8 cellular contexts compared by ENCODE assay signal in genomic region chr1:114670083-114671010, GRCh38. TPM values are rescaled to one million over a fixed set of nuclear protein-coding genes. Genes with fewer than 3 reads are reported as not detected.
DNase-seq lines count a peak whose midpoint lies in the region; ATAC-seq and TF ChIP-seq lines count a peak whose summit lies in the region.

No MANE protein-coding gene starts in this region.

- DNase-seq in Caco-2 (peak; percentile 89 to 91), HS-27A (ENCODE audit: low read depth) (peak; percentile 79), PC-3 (peak; percentile 93), fibroblast of gingiva (ENCODE audit: low read depth) (peak; percentile 87), naive B cell (peak; percentile 80)
- DNase-seq in activated T-helper 1 cell treated with anti-CD3 and anti-CD28 coated beads, Interleukin-12 subunit alpha, Interleukin-12 subunit beta, Interleukin-2, Interleukin-4 antibody, amounts not matched to agents 30 ng/mL and 10 ng/mL and 1 ng/mL, durations not matched to agents 14 hours and 24 hours and 36 hours (ENCODE audit: low spot score): peak; percentile 76
- peak; percentile 76 to 82 for DNase-seq in stimulated activated CD8-positive, alpha-beta memory T cell treated with anti-CD3 and anti-CD28 coated beads, Interleukin-7, amount 100 ng/mL, for 4 hours (ENCODE audit: low read depth in 2 of 2)

- no peaks in the 10 kb centered on the region for H3K9me3 ChIP-seq in Caco-2
- no peaks in the 10 kb centered on the region for H3K9me3 ChIP-seq in PC-3 (ENCODE audit: low read length)

- H3K27me3 ChIP-seq in Caco-2 (replicated peaks; ENCODE audit: control insufficient read depth, insufficient read depth, low read length) (no peaks in the 10 kb centered on the region), PC-3 (ENCODE audit: low read length) (0 out of 2 replicates have a peak, but pooled peaks cover 6% of the 10 kb centered on the region)

- no peaks in the 10 kb centered on the region for H3K36me3 Mint-ChIP-seq in Caco-2 (ENCODE audit: insufficient read depth, unreplicated experiment)
- no peaks in the 10 kb centered on the region for H3K36me3 Mint-ChIP-seq in activated T-helper 1 cell treated with anti-CD3 and anti-CD28 coated beads, Interleukin-12 subunit alpha, Interleukin-12 subunit beta, Interleukin-2, Interleukin-4 antibody, amounts not matched to agents 30 ng/mL and 10 ng/mL and 1 ng/mL, durations not matched to agents 14 hours and 24 hours and 36 hours (ENCODE audit: low read depth)
- peaks cover 0 to 4% of the 10 kb centered on the region in 2 donors for H3K36me3 Mint-ChIP-seq in naive B cell

- TF ChIP-seq CTCF in Caco-2 (IDR thresholded peaks at IDR 0.05; ENCODE audit: insufficient read depth in 1 of 2, low read depth in 1 of 2, low read length in 1 of 2, severe bottlenecking in 1 of 2, unreplicated experiment in 1 of 2): no peak
- no peak for TF ChIP-seq CTCF in PC-3 (conservative IDR thresholded peaks at IDR 0.05; ENCODE audit: low read depth, low read length)

- POLR2A ChIA-PET in Caco-2 (lab: Charles Lee): no interaction called here
- POLR2A ChIA-PET in PC-3 (lab: Charles Lee; ENCODE audit: unreplicated experiment): interaction anchor here (0.6 kb wide), 2 partner anchors 46 to 119 kb away, joined by 3 to 6 read pairs; no protein-coding TSS in a partner anchor

- H3K9me2 ChIP-seq in PC-3 (replicated peaks; ENCODE audit: low read length): no peaks in the 10 kb centered on the region

- H2AFZ ChIP-seq in PC-3 (ENCODE audit: low read length): peak overlapping the region; percentile 85

- CTCF ChIA-PET in Caco-2 (lab: Charles Lee): interaction anchor here (1.0 kb wide), 1 partner anchor 10 kb away, joined by 3 read pairs; no protein-coding TSS in a partner anchor
- CTCF ChIA-PET in PC-3 (lab: Charles Lee): interaction anchor here (0.9 kb wide), 1 partner anchor 323 kb away, joined by 6 read pairs; no protein-coding TSS in a partner anchor

- ATAC-seq in GM21367 (IDR thresholded peaks at IDR 0.05; ENCODE audit: unreplicated experiment): peak; percentile 96
- peak; percentile 92 for ATAC-seq in PC-3
- ATAC-seq in naive B cell (ENCODE audit: low read depth in 2 of 2): peak; percentile 95 to 96

- H3K4me3 ChIP-seq in Caco-2 (ENCODE audit: low read depth, low read length) (peak overlapping the region; percentile 76), PC-3 (ENCODE audit: low read length) (peak overlapping the region; percentile 85)

- H3K4me1 Mint-ChIP-seq in Caco-2 (ENCODE audit: low read depth, unreplicated experiment) (peaks cover 21% of the 10 kb centered on the region), naive B cell (peaks cover 0 to 10% (median 9%) of the 10 kb centered on the region in 3 donors)
- H3K4me1 Mint-ChIP-seq in activated T-helper 1 cell treated with anti-CD3 and anti-CD28 coated beads, Interleukin-12 subunit alpha, Interleukin-12 subunit beta, Interleukin-2, Interleukin-4 antibody, amounts not matched to agents 30 ng/mL and 10 ng/mL and 1 ng/mL, durations not matched to agents 14 hours and 24 hours and 36 hours (ENCODE audit: low read depth): peaks cover 8% of the 10 kb centered on the region

- no TSS peak for BruUV-seq in Caco-2 (replicated peaks; lab: Mats Ljungman, UMichigan)
- TSS peak; percentile 90 for BruUV-seq in PC-3 (replicated peaks; lab: Mats Ljungman, UMichigan)

- peak overlapping the region; percentile 92 for H3K4me2 ChIP-seq in PC-3 (ENCODE audit: low read length)

- H3K36me3 ChIP-seq in Caco-2 (ENCODE audit: control insufficient read depth, insufficient read depth, low read length) (no peaks in the 10 kb centered on the region), PC-3 (ENCODE audit: low read depth, low read length) (no peaks in the 10 kb centered on the region)

- H3K27me3 Mint-ChIP-seq in Caco-2 (ENCODE audit: insufficient read depth, unreplicated experiment) (peaks cover 8% of the 10 kb centered on the region), naive B cell (peaks cover 23 to 45% (median 35%) of the 10 kb centered on the region in 3 donors)
- peaks cover 48% of the 10 kb centered on the region for H3K27me3 Mint-ChIP-seq in activated T-helper 1 cell treated with anti-CD3 and anti-CD28 coated beads, Interleukin-12 subunit alpha, Interleukin-12 subunit beta, Interleukin-2, Interleukin-4 antibody, amounts not matched to agents 30 ng/mL and 10 ng/mL and 1 ng/mL, durations not matched to agents 14 hours and 24 hours and 36 hours (ENCODE audit: insufficient read depth)

- intact Hi-C loops in Caco-2 (cut with micrococcal nuclease; ENCODE audit: unreplicated experiment): loop anchor here (1.0 to 2.0 kb wide), 2 partner anchors 46 to 90 kb away; partner anchors contain the start of genes BCAS2 and NRAS
- intact Hi-C loops in PC-3 (cut with micrococcal nuclease): loop anchor here (1.0 to 2.0 kb wide), 3 partner anchors 89 to 692 kb away; partner anchors contain the start of genes BCAS2 and OLFML3
- intact Hi-C loops in activated T-helper 1 cell treated with anti-CD3 and anti-CD28 coated beads, Interleukin-12 subunit alpha, Interleukin-12 subunit beta, Interleukin-2, Interleukin-4 antibody, amounts not matched to agents 30 ng/mL and 10 ng/mL and 1 ng/mL, durations not matched to agents 14 hours and 24 hours and 36 hours (cut with micrococcal nuclease): loop anchor here (1.0 to 2.0 kb wide), 7 partner anchors 46 to 692 kb away; partner anchors contain the start of genes BCAS2, CSDE1, NRAS and SIKE1

- H3K4me1 ChIP-seq in Caco-2 (no peaks in the 10 kb centered on the region), PC-3 (ENCODE audit: insufficient read depth, low read length) (peaks cover 12% of the 10 kb centered on the region)

- H3K27ac Mint-ChIP-seq in Caco-2 (ENCODE audit: unreplicated experiment) (peak overlapping the region; percentile 59), naive B cell (peak overlapping the region in 5 of 6 donors; percentile 24 to 93 (median 79))
- H3K27ac Mint-ChIP-seq in activated T-helper 1 cell treated with anti-CD3 and anti-CD28 coated beads, Interleukin-12 subunit alpha, Interleukin-12 subunit beta, Interleukin-2, Interleukin-4 antibody, amounts not matched to agents 30 ng/mL and 10 ng/mL and 1 ng/mL, durations not matched to agents 14 hours and 24 hours and 36 hours: peak overlapping the region; percentile 20

- peak overlapping the region; percentile 63 for H3K9ac ChIP-seq in PC-3 (ENCODE audit: low read length)

- H3K4me3 Mint-ChIP-seq in Caco-2 (ENCODE audit: unreplicated experiment) (peak overlapping the region; percentile 81), naive B cell (peak overlapping the region; percentile 89 to 98 (median 96))
- H3K4me3 Mint-ChIP-seq in activated T-helper 1 cell treated with anti-CD3 and anti-CD28 coated beads, Interleukin-12 subunit alpha, Interleukin-12 subunit beta, Interleukin-2, Interleukin-4 antibody, amounts not matched to agents 30 ng/mL and 10 ng/mL and 1 ng/mL, durations not matched to agents 14 hours and 24 hours and 36 hours: peak overlapping the region; percentile 89

- no peaks in the 10 kb centered on the region for H4K20me1 ChIP-seq in PC-3 (ENCODE audit: low read length)

- H3K9me3 Mint-ChIP-seq in Caco-2 (ENCODE audit: unreplicated experiment) (no peaks in the 10 kb centered on the region), naive B cell (no peaks in the 10 kb centered on the region)
- no peaks in the 10 kb centered on the region for H3K9me3 Mint-ChIP-seq in activated T-helper 1 cell treated with anti-CD3 and anti-CD28 coated beads, Interleukin-12 subunit alpha, Interleukin-12 subunit beta, Interleukin-2, Interleukin-4 antibody, amounts not matched to agents 30 ng/mL and 10 ng/mL and 1 ng/mL, durations not matched to agents 14 hours and 24 hours and 36 hours

- H3K79me2 ChIP-seq in PC-3 (ENCODE audit: low read length): no peaks in the 10 kb centered on the region

- H3F3A ChIP-seq in PC-3 (ENCODE audit: low read length, unreplicated experiment): no peaks in the 10 kb centered on the region

- H3K27ac ChIP-seq in PC-3 (ENCODE audit: low read length): peak overlapping the region; percentile 80

RNA-seq across cellular contexts. Expression of gene DENND2C, which starts 0.5 kb away (rescaled TPM):
- total RNA-seq in Caco-2 (2022): 1.1 TPM in 2 replicates
- 0.95 and 2.0 TPM in 2 replicates for total RNA-seq in PC-3 (2014; rRNA removed)
- 0.16 and 0.24 TPM in 2 replicates for total RNA-seq in activated T-helper 1 cell treated with anti-CD3 and anti-CD28 coated beads, Interleukin-12 subunit alpha, Interleukin-12 subunit beta, Interleukin-2, Interleukin-4 antibody, amounts not matched to agents 30 ng/mL and 10 ng/mL and 1 ng/mL, durations not matched to agents 14 hours and 24 hours and 36 hours
- 1 to 10 TPM in 2 of 6 donors, under 1 TPM in 3, not detected in 1; 0.13 to 1.8 (median 0.57) TPM for polyA plus RNA-seq in naive B cell (ENCODE audit: low read depth in 6 of 6)

RNA-seq across cellular contexts. Expression of gene AMPD1, which starts 25.0 kb away (rescaled TPM):
- total RNA-seq in Caco-2 (2022) (not detected in 2 replicates), PC-3 (2014; rRNA removed) (not detected in 2 replicates)
- total RNA-seq in activated T-helper 1 cell treated with anti-CD3 and anti-CD28 coated beads, Interleukin-12 subunit alpha, Interleukin-12 subunit beta, Interleukin-2, Interleukin-4 antibody, amounts not matched to agents 30 ng/mL and 10 ng/mL and 1 ng/mL, durations not matched to agents 14 hours and 24 hours and 36 hours: 0.56 TPM in 1 of 2 replicates, not detected in the other
- polyA plus RNA-seq in naive B cell (ENCODE audit: low read depth in 6 of 6): not detected

RNA-seq across cellular contexts. Expression of gene NRAS, which starts 46.2 kb away (rescaled TPM):
- total RNA-seq in Caco-2 (2022) (38.2 and 39.9 TPM in 2 replicates), PC-3 (2014; rRNA removed) (12.6 and 15.1 TPM in 2 replicates)
- total RNA-seq in activated T-helper 1 cell treated with anti-CD3 and anti-CD28 coated beads, Interleukin-12 subunit alpha, Interleukin-12 subunit beta, Interleukin-2, Interleukin-4 antibody, amounts not matched to agents 30 ng/mL and 10 ng/mL and 1 ng/mL, durations not matched to agents 14 hours and 24 hours and 36 hours: 57.5 and 62.1 TPM in 2 replicates
- 10 to 100 TPM; 36.5 to 53.8 (median 46.8) TPM for polyA plus RNA-seq in naive B cell (ENCODE audit: low read depth in 6 of 6)

Comparison
In these comparisons a context has a peak if more than half of its experiments do, and no peak if none do; other contexts are left out.
1. Peak in every context shown above with its lines: DNase-seq, ATAC-seq, H3K4me3 ChIP-seq and H3K27ac ChIP-seq.
2. H3K27ac Mint-ChIP-seq: peak in every context shown above with its lines; median percentile 79 in naive B cell; 59 in Caco-2; 20 in activated T-helper 1 cell treated with anti-CD3 and anti-CD28 coated beads, Interleukin-12 subunit alpha, Interleukin-12 subunit beta, Interleukin-2, Interleukin-4 antibody, amounts not matched to agents 30 ng/mL and 10 ng/mL and 1 ng/mL, durations not matched to agents 14 hours and 24 hours and 36 hours.